Comparison of ENCODE assay signal across 21 cellular contexts in genomic region chr18:13511961-13512572, GRCh38.
DNase-seq lines count a peak whose midpoint lies in the region; ATAC-seq lines count a peak whose summit lies in the region.
"Had no signal": no experiment of that assay in that cellular context is flagged by ENCODE, and none has a peak within 500 bp of the region (broad histone marks: within the 10 kb centered on the region; RNA-seq: fewer than 3 reads in every experiment).

No MANE protein-coding gene starts in this region.

- ATAC-seq in stimulated activated naive B cell treated with anti-CD40 and anti-IgM and Interleukin-4, amounts not matched to agents 10 μg/mL and 1 μg/mL and 100 μg/mL, for 72 hours (replicated peaks): peak; percentile 34 to 48
- no peak for ATAC-seq in HG02884 (IDR thresholded peaks at IDR 0.05; ENCODE audit: unreplicated experiment)
- ATAC-seq: natural killer cell had no signal

- peaks cover 45% of the 10 kb centered on the region for H3K4me1 Mint-ChIP-seq in activated T-cell treated with anti-CD3 and anti-CD28 coated beads, Interleukin-2, amount 50 U/mL, for 24 hours (ENCODE audit: low read depth)
- H3K4me1 Mint-ChIP-seq in activated naive CD8-positive, alpha-beta T cell treated with anti-CD3 and anti-CD28 coated beads for 36 hours: peaks cover 42% of the 10 kb centered on the region
- peaks cover 25 to 42% of the 10 kb centered on the region in 2 donors for H3K4me1 Mint-ChIP-seq in stimulated activated naive B cell treated with anti-CD40 and anti-IgM and Interleukin-4, amounts not matched to agents 10 μg/mL and 1 μg/mL and 100 μg/mL, for 72 hours
- peaks cover 34% of the 10 kb centered on the region for H3K4me1 Mint-ChIP-seq in activated CD4-positive, alpha-beta memory T cell treated with anti-CD3 and anti-CD28 coated beads for 36 hours (ENCODE audit: low read depth)

- peaks cover 42% of the 10 kb centered on the region for H3K36me3 Mint-ChIP-seq in activated T-cell treated with anti-CD3 and anti-CD28 coated beads, Interleukin-2, amount 50 U/mL, for 24 hours (ENCODE audit: low read depth)
- peaks cover 37% of the 10 kb centered on the region for H3K36me3 Mint-ChIP-seq in activated naive CD8-positive, alpha-beta T cell treated with anti-CD3 and anti-CD28 coated beads for 36 hours
- H3K36me3 Mint-ChIP-seq in stimulated activated naive B cell treated with anti-CD40 and anti-IgM and Interleukin-4, amounts not matched to agents 10 μg/mL and 1 μg/mL and 100 μg/mL, for 72 hours: peaks cover 12 to 39% of the 10 kb centered on the region in 2 donors
- H3K36me3 Mint-ChIP-seq in activated CD4-positive, alpha-beta memory T cell treated with anti-CD3 and anti-CD28 coated beads for 36 hours: peaks cover 18% of the 10 kb centered on the region
- H3K36me3 Mint-ChIP-seq: natural killer cell had no signal

- peak overlapping the region; percentile 11 for H3K27ac Mint-ChIP-seq in activated T-cell treated with anti-CD3 and anti-CD28 coated beads, Interleukin-2, amount 50 U/mL, for 24 hours
- H3K27ac Mint-ChIP-seq in activated naive CD8-positive, alpha-beta T cell treated with anti-CD3 and anti-CD28 coated beads for 36 hours: peak overlapping the region; percentile 31
- H3K27ac Mint-ChIP-seq in stimulated activated naive B cell treated with anti-CD40 and anti-IgM and Interleukin-4, amounts not matched to agents 10 μg/mL and 1 μg/mL and 100 μg/mL, for 72 hours: no peak overlapping the region
- H3K27ac Mint-ChIP-seq in activated CD4-positive, alpha-beta memory T cell treated with anti-CD3 and anti-CD28 coated beads for 36 hours: no peak overlapping the region
- H3K27ac Mint-ChIP-seq: activated CD4-positive, alpha-beta T cell treated with anti-CD3 and anti-CD28 coated beads, Interleukin-2, amount 10 ng/mL, durations not matched to agents 24 days and 14 days had no signal

- no peaks in the 10 kb centered on the region for H3K9me3 Mint-ChIP-seq in activated T-cell treated with anti-CD3 and anti-CD28 coated beads, Interleukin-2, amount 50 U/mL, for 24 hours
- no peaks in the 10 kb centered on the region for H3K9me3 Mint-ChIP-seq in activated naive CD8-positive, alpha-beta T cell treated with anti-CD3 and anti-CD28 coated beads for 36 hours
- H3K9me3 Mint-ChIP-seq in stimulated activated naive B cell treated with anti-CD40 and anti-IgM and Interleukin-4, amounts not matched to agents 10 μg/mL and 1 μg/mL and 100 μg/mL, for 72 hours: no peaks in the 10 kb centered on the region
- peaks cover under 1% of the 10 kb centered on the region for H3K9me3 Mint-ChIP-seq in activated CD4-positive, alpha-beta memory T cell treated with anti-CD3 and anti-CD28 coated beads for 36 hours
- H3K9me3 Mint-ChIP-seq: activated CD4-positive, alpha-beta T cell treated with anti-CD3 and anti-CD28 coated beads, Interleukin-2, amount 10 ng/mL, durations not matched to agents 24 days and 14 days; natural killer cell had no signal

- CTCF ChIA-PET in activated CD4-positive, alpha-beta memory T cell treated with anti-CD3 and anti-CD28 coated beads for 36 hours (lab: Charles Lee): interaction anchor here (1.6 kb wide), 1 partner anchor 301 kb away, joined by 5 read pairs; no protein-coding TSS in a partner anchor

- no peak for DNase-seq in activated T-cell treated with anti-CD3 and anti-CD28 coated beads, Interleukin-2, amount 50 U/mL, for 24 hours
- DNase-seq in activated T-cell treated with anti-CD3 and anti-CD28 coated beads, Interleukin-2, amount 50 U/mL, for 1 hour: no peak
- DNase-seq in KBM-7 (peak; percentile 73), nucleus accumbens (lab: John Stamatoyannopoulos, UW) (no peak)
- no peak for DNase-seq in activated naive CD8-positive, alpha-beta T cell treated with anti-CD3 and anti-CD28 coated beads for 36 hours
- no peak for DNase-seq in stimulated activated naive B cell treated with anti-CD40 and anti-IgM and Interleukin-4, amounts not matched to agents 10 μg/mL and 1 μg/mL and 100 μg/mL, for 72 hours
- no peak for DNase-seq in activated CD4-positive, alpha-beta memory T cell treated with anti-CD3 and anti-CD28 coated beads for 36 hours
- DNase-seq: activated CD4-positive, alpha-beta T cell treated with anti-CD3 and anti-CD28 coated beads, Interleukin-2, amount 10 ng/mL, durations not matched to agents 24 days and 14 days; activated CD8-positive, alpha-beta memory T cell treated with anti-CD3 and anti-CD28 coated beads, Interleukin-2, amount 50 U/mL, for 4 hours; activated gamma-delta T cell treated with Interleukin-2 at 50 U/mL for 16 hours; anterior cingulate cortex; C1 segment of cervical spinal cord; dermis blood vessel endothelial cell; HCEC 1CT; natural killer cell; NCI-H187; NCI-H69; pancreas; right cardiac atrium; upper lobe of left lung had no signal

- in situ Hi-C loops in KBM-7 (cut with MboI; ENCODE audit: low pct_unique_long_range_greater_than_20kb, low sequenced_read_pairs): no loop called here

- no peaks in the 10 kb centered on the region for H3K27me3 Mint-ChIP-seq in activated T-cell treated with anti-CD3 and anti-CD28 coated beads, Interleukin-2, amount 50 U/mL, for 24 hours
- H3K27me3 Mint-ChIP-seq in activated naive CD8-positive, alpha-beta T cell treated with anti-CD3 and anti-CD28 coated beads for 36 hours: no peaks in the 10 kb centered on the region
- H3K27me3 Mint-ChIP-seq in stimulated activated naive B cell treated with anti-CD40 and anti-IgM and Interleukin-4, amounts not matched to agents 10 μg/mL and 1 μg/mL and 100 μg/mL, for 72 hours: no peaks in the 10 kb centered on the region
- no peaks in the 10 kb centered on the region for H3K27me3 Mint-ChIP-seq in activated CD4-positive, alpha-beta memory T cell treated with anti-CD3 and anti-CD28 coated beads for 36 hours
- H3K27me3 Mint-ChIP-seq: activated CD4-positive, alpha-beta T cell treated with anti-CD3 and anti-CD28 coated beads, Interleukin-2, amount 10 ng/mL, durations not matched to agents 24 days and 14 days had no signal

- intact Hi-C loops in activated CD4-positive, alpha-beta memory T cell treated with anti-CD3 and anti-CD28 coated beads for 36 hours (cut with micrococcal nuclease): no loop called here

- no peak overlapping the region for H3K4me3 Mint-ChIP-seq in activated T-cell treated with anti-CD3 and anti-CD28 coated beads, Interleukin-2, amount 50 U/mL, for 24 hours
- no peak overlapping the region for H3K4me3 Mint-ChIP-seq in activated naive CD8-positive, alpha-beta T cell treated with anti-CD3 and anti-CD28 coated beads for 36 hours
- no peak overlapping the region for H3K4me3 Mint-ChIP-seq in stimulated activated naive B cell treated with anti-CD40 and anti-IgM and Interleukin-4, amounts not matched to agents 10 μg/mL and 1 μg/mL and 100 μg/mL, for 72 hours
- no peak overlapping the region for H3K4me3 Mint-ChIP-seq in activated CD4-positive, alpha-beta memory T cell treated with anti-CD3 and anti-CD28 coated beads for 36 hours
- H3K4me3 Mint-ChIP-seq: activated CD4-positive, alpha-beta T cell treated with anti-CD3 and anti-CD28 coated beads, Interleukin-2, amount 10 ng/mL, durations not matched to agents 24 days and 14 days; natural killer cell had no signal

- POLR2A ChIA-PET in activated CD4-positive, alpha-beta memory T cell treated with anti-CD3 and anti-CD28 coated beads for 36 hours (lab: Charles Lee): no interaction called here

Comparison
In these comparisons a context has a peak if more than half of its experiments do, and no peak if none do; other contexts are left out.
1. H3K27ac Mint-ChIP-seq: peak in activated T-cell treated with anti-CD3 and anti-CD28 coated beads, Interleukin-2, amount 50 U/mL, for 24 hours (single experiment) and activated naive CD8-positive, alpha-beta T cell treated with anti-CD3 and anti-CD28 coated beads for 36 hours (single experiment); none in stimulated activated naive B cell treated with anti-CD40 and anti-IgM and Interleukin-4, amounts not matched to agents 10 μg/mL and 1 μg/mL and 100 μg/mL, for 72 hours (single experiment) and activated CD4-positive, alpha-beta memory T cell treated with anti-CD3 and anti-CD28 coated beads for 36 hours (single experiment).